Comparison of ENCODE assay signal across 11 cellular contexts in genomic region chr1:65429806-65430205, GRCh38. TPM values are rescaled to one million over a fixed set of nuclear protein-coding genes. Genes with fewer than 3 reads are reported as not detected.
DNase-seq lines count a peak whose midpoint lies in the region; ATAC-seq and TF ChIP-seq lines count a peak whose summit lies in the region.
"Had no signal": no experiment of that assay in that cellular context is flagged by ENCODE, and none has a peak within 500 bp of the region (broad histone marks: within the 10 kb centered on the region; RNA-seq: fewer than 3 reads in every experiment).

No MANE protein-coding gene starts in this region.

- 19% methylated on average over 6 of the region's 7 CpGs for WGBS in mammary epithelial cell (ENCODE audit: low coverage, missing lambda C conversion rate)
- 63% methylated on average over 7 of the region's 7 CpGs for WGBS in urinary bladder

- H3K4me1 ChIP-seq in mammary epithelial cell (ENCODE audit: insufficient read depth, low read length) (peaks cover 46% of the 10 kb centered on the region), left lung (peaks cover 0 to 48% of the 10 kb centered on the region in 2 donors), urinary bladder (ENCODE audit: insufficient read depth) (no peaks in the 10 kb centered on the region)

- peaks cover 56% of the 10 kb centered on the region for H3K79me2 ChIP-seq in mammary epithelial cell (ENCODE audit: insufficient read depth, low read length)

- TF ChIP-seq CTCF in mammary epithelial cell (conservative IDR thresholded peaks at IDR 0.05 in 1 of 2, IDR thresholded peaks at IDR 0.05 in 1 of 2; ENCODE audit: extremely low read depth in 1 of 2, insufficient read depth in 1 of 2, low read depth in 1 of 2, low read length in 2 of 2) (no peak), left lung (IDR thresholded peaks at IDR 0.05) (no peak)

- no peak overlapping the region for H3K4me3 ChIP-seq in mammary epithelial cell (replicated peaks in 1 of 3; ENCODE audit: insufficient read depth in 1 of 3, low read depth in 2 of 3, low read length in 3 of 3)
- no peak overlapping the region for H3K4me3 ChIP-seq in left lung
- H3K4me3 ChIP-seq in urinary bladder (ENCODE audit: low read depth, low read length), result no peak overlapping the region
- H3K4me3 ChIP-seq: mucosa of descending colon had no signal

- peak overlapping the region; percentile 66 for H3K4me2 ChIP-seq in mammary epithelial cell (ENCODE audit: insufficient read depth, low read depth, low read length)

- intact Hi-C loops in mammary epithelial cell (cut with micrococcal nuclease), result loop anchor here (2.0 kb wide), 1 partner anchor 257 kb away; no protein-coding TSS in a partner anchor
- intact Hi-C loops in left lung (cut with DNase I), result no loop called here
- intact Hi-C loops in posterior cingulate gyrus (cut with DNase I), result loop anchor here (5.0 kb wide), 1 partner anchor 188 kb away; no protein-coding TSS in a partner anchor

- H3K9me3 ChIP-seq in mammary epithelial cell (replicated peaks; ENCODE audit: insufficient read depth, low read length) (no peaks in the 10 kb centered on the region), left lung (no peaks in the 10 kb centered on the region)
- H3K9me3 ChIP-seq: mucosa of descending colon had no signal

- no peaks in the 10 kb centered on the region for H4K20me1 ChIP-seq in mammary epithelial cell (ENCODE audit: insufficient read depth, low read length)

- H3K9ac ChIP-seq in mammary epithelial cell (ENCODE audit: insufficient read depth, low read length), result peak overlapping the region; percentile 37

- BruUV-seq in mammary epithelial cell (replicated peaks; lab: Mats Ljungman, UMichigan), result no TSS peak

- CTCF ChIA-PET in mammary epithelial cell (lab: Charles Lee; ENCODE audit: low non-redundant PET), result no interaction called here

- DNase-seq in NOMO-1 treated with DMSO at 0.1 percent for 48 hours (lab: John Stamatoyannopoulos, UW; ENCODE audit: unreplicated experiment) (peak; percentile 6), NOMO-1 treated with dmso at 0.1 percent for 144 hours (lab: John Stamatoyannopoulos, UW; ENCODE audit: unreplicated experiment) (no peak), mammary epithelial cell (peak; percentile 77), left lung (no peak), posterior cingulate gyrus (no peak)
- DNase-seq: 8988T, mucosa of descending colon, NCI-H1417 had no signal

- H3K27ac ChIP-seq in mammary epithelial cell (ENCODE audit: insufficient read depth, low read depth, low read length), result peak overlapping the region; percentile 78
- peak overlapping the region; percentile 58 to 79 for H3K27ac ChIP-seq in left lung
- H3K27ac ChIP-seq in urinary bladder (ENCODE audit: low read depth), result peak overlapping the region; percentile 23

- dilution Hi-C loops in mammary epithelial cell (cut with HindIII; ENCODE audit: low sequenced_read_pairs), result no loop called here

- H3K27me3 ChIP-seq in mammary epithelial cell (ENCODE audit: insufficient read depth, low read length), result no peaks in the 10 kb centered on the region
- no peaks in the 10 kb centered on the region for H3K27me3 ChIP-seq in left lung

- H3K36me3 ChIP-seq in mammary epithelial cell (ENCODE audit: insufficient read depth, low read length) (peaks cover 20% of the 10 kb centered on the region), left lung (peaks cover 0 to 81% of the 10 kb centered on the region in 2 donors), urinary bladder (ENCODE audit: insufficient read depth) (peaks cover 16% of the 10 kb centered on the region)

- peak overlapping the region; percentile 5 for H2AFZ ChIP-seq in mammary epithelial cell (ENCODE audit: low read depth, low read length)

- in situ Hi-C loops in mammary epithelial cell (cut with MboI; ENCODE audit: low sequenced_read_pairs in 2 of 2), result no loop called here

- ATAC-seq in left lung, result peak; percentile 45
- ATAC-seq in GM19455 (IDR thresholded peaks at IDR 0.05; ENCODE audit: unreplicated experiment), result no peak
- no peak for ATAC-seq in HG02623 (IDR thresholded peaks at IDR 0.05; ENCODE audit: unreplicated experiment)
- ATAC-seq: mucosa of descending colon had no signal

RNA-seq across cellular contexts. Expression of gene LEPR, which starts 9.3 kb away (rescaled TPM):
- total RNA-seq in mammary epithelial cell (10 to 100 TPM in 1 of 2 donors, 1 to 10 TPM in 1; 3.5 to 14.5 TPM), left lung (10 to 100 TPM; 16.6 to 24.7 TPM), urinary bladder (32.1 TPM)
- polyA plus RNA-seq in mammary epithelial cell (2.9 TPM), urinary bladder (13.5 TPM)
- 2.6 TPM for polyA minus RNA-seq in mammary epithelial cell

RNA-seq across cellular contexts. Expression of gene LEPROT, which starts 9.3 kb away (rescaled TPM):
- 10 to 100 TPM; 55.1 to 88.7 TPM for total RNA-seq in mammary epithelial cell
- polyA plus RNA-seq in mammary epithelial cell, result 29.5 TPM
- 16.1 TPM for polyA minus RNA-seq in mammary epithelial cell
- total RNA-seq in left lung, result 100 to 1,000 TPM; 114 to 132 TPM
- total RNA-seq in urinary bladder, result 85.0 TPM
- polyA plus RNA-seq in urinary bladder, result 74.5 TPM

Comparison
In these comparisons a context has a peak if more than half of its experiments do, and no peak if none do; other contexts are left out.
1. DNase-seq: peak in NOMO-1 treated with DMSO at 0.1 percent for 48 hours (single experiment) and mammary epithelial cell (single experiment); none in NOMO-1 treated with dmso at 0.1 percent for 144 hours (single experiment), left lung (0 of 2) and posterior cingulate gyrus (0 of 10).
2. H3K27ac ChIP-seq: peak in every context shown above with its lines; median percentile 78 in mammary epithelial cell; 68 in left lung; 23 in urinary bladder.
3. intact Hi-C loops: an anchor here in mammary epithelial cell (2.0 kb wide) and posterior cingulate gyrus (5.0 kb wide); none called in left lung.